ENCODE assay signal across 8 cellular contexts in the genomic region with DNA sequence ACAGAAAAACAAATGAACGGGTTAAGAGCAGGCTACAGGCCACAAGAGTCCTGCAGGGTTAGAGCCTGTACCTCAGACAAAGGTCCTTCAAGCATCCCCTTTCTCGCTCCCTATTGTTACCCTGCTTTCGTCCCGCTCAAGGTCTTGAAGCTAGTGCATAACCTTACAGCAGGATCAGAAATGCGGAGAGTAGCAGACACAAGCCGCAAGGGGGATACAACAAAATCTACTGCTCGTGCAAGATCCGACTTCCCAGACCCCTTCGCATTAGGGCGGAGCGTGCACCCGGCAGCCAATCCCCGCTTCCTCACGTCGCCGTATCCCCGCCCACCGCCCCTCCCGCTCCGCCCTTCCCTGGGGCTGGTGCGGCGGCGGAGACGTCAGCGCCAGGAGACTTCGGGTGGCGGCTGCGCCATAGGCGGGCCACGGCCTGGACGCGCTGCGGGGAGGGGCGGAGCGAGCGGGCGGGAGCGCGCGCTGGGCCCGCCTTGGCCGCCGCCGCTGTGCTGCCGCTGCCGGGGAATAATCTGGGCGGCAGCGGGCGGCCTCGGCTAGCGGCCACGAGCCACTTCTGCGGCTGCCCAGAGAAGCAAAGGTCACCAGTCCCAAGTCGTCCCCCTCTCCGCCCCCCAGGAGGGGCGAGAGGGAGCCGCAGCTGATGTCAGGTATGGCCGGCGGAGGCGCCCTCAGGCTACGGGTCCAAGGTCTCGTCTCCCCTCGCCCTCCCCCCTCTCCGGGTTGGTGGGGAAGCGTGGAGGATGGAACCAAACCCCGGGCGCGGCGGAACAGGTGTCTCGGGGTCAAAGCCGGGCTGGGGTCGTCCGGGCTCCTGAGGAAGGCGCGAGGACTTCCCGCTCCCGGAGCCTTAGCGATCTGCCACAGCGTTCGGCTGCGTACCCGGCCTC. TPM values are rescaled to one million over a fixed set of nuclear protein-coding genes. Genes with fewer than 3 reads are reported as not detected.
DNase-seq lines count a peak whose midpoint lies in the region; ATAC-seq and TF ChIP-seq lines count a peak whose summit lies in the region.

TSS of gene C1GALT1 (plus strand) at position 389 of the 905 bp plus-strand sequence. CDS start 51,776 bp downstream, outside the sequence.

- peaks cover 5 to 11% of the 10 kb centered on the region in 2 donors for H3K36me3 Mint-ChIP-seq in CD4-positive, alpha-beta memory T cell
- H3K36me3 Mint-ChIP-seq in activated CD4-positive, alpha-beta memory T cell treated with anti-CD3 and anti-CD28 coated beads for 36 hours: peaks cover 4% of the 10 kb centered on the region

- peak within 1 kb of the TSS; percentile 96 for H3K27ac ChIP-seq in CD4-positive, alpha-beta memory T cell (ENCODE audit: low read depth, low read length)
- H3K27ac ChIP-seq in dorsolateral prefrontal cortex (peak within 1 kb of the TSS; percentile 85 to 99 (median 98)), right lobe of liver (peak within 1 kb of the TSS; percentile 96)

- 0% methylated on average over 12 of the region's 82 CpGs for WGBS in right lobe of liver (ENCODE audit: insufficient coverage, low coverage, low lambda C conversion rate, missing lambda C conversion rate)

- no peaks in the 10 kb centered on the region for H3K9me3 Mint-ChIP-seq in CD4-positive, alpha-beta memory T cell
- no peaks in the 10 kb centered on the region for H3K9me3 Mint-ChIP-seq in activated CD4-positive, alpha-beta memory T cell treated with anti-CD3 and anti-CD28 coated beads for 36 hours

- intact Hi-C loops in CD4-positive, alpha-beta memory T cell (cut with micrococcal nuclease): loop anchor here (1.0 to 10.0 kb wide), 13 partner anchors 11 to 1115 kb away; partner anchors contain the start of genes GLCCI1, MIOS and UMAD1
- intact Hi-C loops in activated CD4-positive, alpha-beta memory T cell treated with anti-CD3 and anti-CD28 coated beads for 36 hours (cut with micrococcal nuclease): loop anchor here (1.0 to 10.0 kb wide), 14 partner anchors 18 to 944 kb away; partner anchors contain the start of genes GLCCI1, MIOS and ZNF12
- intact Hi-C loops in dorsolateral prefrontal cortex (cut with DNase I) (loop anchor here (1.0 to 10.0 kb wide), 5 partner anchors 46 to 385 kb away; partner anchors contain the start of gene MIOS (in 2 of the 2)), right lobe of liver (cut with DNase I) (no loop called here)

- H3K4me3 ChIP-seq in CD4-positive, alpha-beta memory T cell (ENCODE audit: low read length in 2 of 2): peak within 1 kb of the TSS; percentile 55 to 60
- H3K4me3 ChIP-seq in dorsolateral prefrontal cortex (peak within 1 kb of the TSS; percentile 58 to 98 (median 91)), right lobe of liver (peak within 1 kb of the TSS; percentile 80 to 89 (median 84))

- no peaks in the 10 kb centered on the region for H3K27me3 ChIP-seq in CD4-positive, alpha-beta memory T cell (ENCODE audit: insufficient read depth, low read length)
- H3K27me3 ChIP-seq in dorsolateral prefrontal cortex: no peaks in the 10 kb centered on the region
- H3K27me3 ChIP-seq in right lobe of liver: no peaks in the 10 kb centered on the region

- ATAC-seq in GM19438 (IDR thresholded peaks at IDR 0.05; ENCODE audit: low read depth, unreplicated experiment) (peak; percentile 73), HG03575 (IDR thresholded peaks at IDR 0.05; ENCODE audit: extremely low read depth, insufficient number of reproducible peaks, low FRiP score, unreplicated experiment) (peak; percentile 68), right lobe of liver (peak; percentile 92 to 97 (median 94))

- no peaks in the 10 kb centered on the region for H3K9me3 ChIP-seq in CD4-positive, alpha-beta memory T cell (ENCODE audit: control insufficient read depth in 1 of 2, low read length in 2 of 2)
- no peaks in the 10 kb centered on the region for H3K9me3 ChIP-seq in right lobe of liver

- peak; percentile 97 to 99 (median 98) for DNase-seq in CD4-positive, alpha-beta memory T cell
- DNase-seq in NCI-H82 (lab: John Stamatoyannopoulos, UW) (peak; percentile 98), dorsolateral prefrontal cortex (peak; percentile 91 to 98 (median 96)), right lobe of liver (peak; percentile 99)
- DNase-seq in activated CD4-positive, alpha-beta memory T cell treated with anti-CD3 and anti-CD28 coated beads for 36 hours: peak; percentile 98
- DNase-seq in stimulated activated CD4-positive, alpha-beta T cell treated with anti-CD3 and anti-CD28 coated beads, Interleukin-4, amount 100 ng/mL, for 4 hours: peak; percentile 97 to 98

- peak; percentile 96 for TF ChIP-seq POLR2A in right lobe of liver (IDR thresholded peaks at IDR 0.05)

- peaks cover 4% of the 10 kb centered on the region for H3K36me3 ChIP-seq in CD4-positive, alpha-beta memory T cell (ENCODE audit: insufficient read depth, low read length)
- H3K36me3 ChIP-seq in right lobe of liver: no peaks in the 10 kb centered on the region

- POLR2A ChIA-PET in CD4-positive, alpha-beta memory T cell (lab: Charles Lee; ENCODE audit: partially characterized antibody): interaction anchor here (0.6 to 6.3 kb wide), 39 partner anchors 9 to 949 kb away, joined by 3 to 128 read pairs (median 5); partner anchors contain the start of genes GLCCI1 and UMAD1
- POLR2A ChIA-PET in activated CD4-positive, alpha-beta memory T cell treated with anti-CD3 and anti-CD28 coated beads for 36 hours (lab: Charles Lee): interaction anchor here (0.9 to 1.6 kb wide), 9 partner anchors 19 to 489 kb away, joined by 3 to 15 read pairs (median 3); partner anchors contain the start of gene UMAD1

- TF ChIP-seq CTCF in dorsolateral prefrontal cortex (IDR thresholded peaks at IDR 0.05 in 54 of 56, conservative IDR thresholded peaks at IDR 0.05 in 2 of 56; ENCODE audit: low read depth in 1 of 56, partially characterized antibody in 56 of 56) (peak in 52 of 56 donors; percentile 7 to 68 (median 44)), right lobe of liver (IDR thresholded peaks at IDR 0.05) (peak in 3 of 4 donors; percentile 16 to 40 (median 27))

- H3K4me3 Mint-ChIP-seq in CD4-positive, alpha-beta memory T cell: peak within 1 kb of the TSS; percentile 83 to 99 (median 94)
- peak within 1 kb of the TSS; percentile 87 for H3K4me3 Mint-ChIP-seq in activated CD4-positive, alpha-beta memory T cell treated with anti-CD3 and anti-CD28 coated beads for 36 hours

- peak within 1 kb of the TSS; percentile 94 to 98 (median 97) for H3K27ac Mint-ChIP-seq in CD4-positive, alpha-beta memory T cell
- H3K27ac Mint-ChIP-seq in activated CD4-positive, alpha-beta memory T cell treated with anti-CD3 and anti-CD28 coated beads for 36 hours: peak within 1 kb of the TSS; percentile 97

- H3K4me1 ChIP-seq in CD4-positive, alpha-beta memory T cell (ENCODE audit: insufficient read depth, low read length): peaks cover 50% of the 10 kb centered on the region
- peaks cover 0 to 20% (median 10%) of the 10 kb centered on the region in 4 donors for H3K4me1 ChIP-seq in right lobe of liver

- no peaks in the 10 kb centered on the region for H3K27me3 Mint-ChIP-seq in CD4-positive, alpha-beta memory T cell
- no peaks in the 10 kb centered on the region for H3K27me3 Mint-ChIP-seq in activated CD4-positive, alpha-beta memory T cell treated with anti-CD3 and anti-CD28 coated beads for 36 hours

- CTCF ChIA-PET in CD4-positive, alpha-beta memory T cell (lab: Charles Lee; ENCODE audit: partially characterized antibody): interaction anchor here (0.6 to 2.6 kb wide), 40 partner anchors 8 to 585 kb away, joined by 3 to 66 read pairs (median 4); no protein-coding TSS in a partner anchor
- CTCF ChIA-PET in activated CD4-positive, alpha-beta memory T cell treated with anti-CD3 and anti-CD28 coated beads for 36 hours (lab: Charles Lee): interaction anchor here (0.7 to 2.6 kb wide), 9 partner anchors 8 to 242 kb away, joined by 3 to 8 read pairs (median 3); no protein-coding TSS in a partner anchor

- H3K4me1 Mint-ChIP-seq in CD4-positive, alpha-beta memory T cell: peaks cover 12 to 21% (median 17%) of the 10 kb centered on the region in 4 donors
- H3K4me1 Mint-ChIP-seq in activated CD4-positive, alpha-beta memory T cell treated with anti-CD3 and anti-CD28 coated beads for 36 hours (ENCODE audit: low read depth): peaks cover 22% of the 10 kb centered on the region

RNA-seq across cellular contexts. Expression of gene C1GALT1, which starts in this region (rescaled TPM):
- 10 to 100 TPM; 54.6 to 54.8 TPM for total RNA-seq in CD4-positive, alpha-beta memory T cell
- 10 to 100 TPM; 62.4 to 68.5 TPM for polyA plus RNA-seq in CD4-positive, alpha-beta memory T cell
- total RNA-seq in activated CD4-positive, alpha-beta memory T cell treated with anti-CD3 and anti-CD28 coated beads for 36 hours: 10 to 100 TPM; 34.1 to 36.7 TPM
- total RNA-seq in dorsolateral prefrontal cortex (10 to 100 TPM; 22.2 to 88.2 (median 37.1) TPM), right lobe of liver (10 to 100 TPM; 10.1 to 16.6 (median 13.1) TPM)

Comparison
In these comparisons a context has a peak if more than half of its experiments do, and no peak if none do; other contexts are left out.
1. Peak in every context shown above with its lines: DNase-seq, ATAC-seq, H3K4me3 ChIP-seq and H3K27ac ChIP-seq.
2. intact Hi-C loops: an anchor here in CD4-positive, alpha-beta memory T cell (1.0 to 10.0 kb wide), activated CD4-positive, alpha-beta memory T cell treated with anti-CD3 and anti-CD28 coated beads for 36 hours (1.0 to 10.0 kb wide) and dorsolateral prefrontal cortex (1.0 to 10.0 kb wide); none called in right lobe of liver.